9 cellular contexts compared by ENCODE assay signal in the genomic region with DNA sequence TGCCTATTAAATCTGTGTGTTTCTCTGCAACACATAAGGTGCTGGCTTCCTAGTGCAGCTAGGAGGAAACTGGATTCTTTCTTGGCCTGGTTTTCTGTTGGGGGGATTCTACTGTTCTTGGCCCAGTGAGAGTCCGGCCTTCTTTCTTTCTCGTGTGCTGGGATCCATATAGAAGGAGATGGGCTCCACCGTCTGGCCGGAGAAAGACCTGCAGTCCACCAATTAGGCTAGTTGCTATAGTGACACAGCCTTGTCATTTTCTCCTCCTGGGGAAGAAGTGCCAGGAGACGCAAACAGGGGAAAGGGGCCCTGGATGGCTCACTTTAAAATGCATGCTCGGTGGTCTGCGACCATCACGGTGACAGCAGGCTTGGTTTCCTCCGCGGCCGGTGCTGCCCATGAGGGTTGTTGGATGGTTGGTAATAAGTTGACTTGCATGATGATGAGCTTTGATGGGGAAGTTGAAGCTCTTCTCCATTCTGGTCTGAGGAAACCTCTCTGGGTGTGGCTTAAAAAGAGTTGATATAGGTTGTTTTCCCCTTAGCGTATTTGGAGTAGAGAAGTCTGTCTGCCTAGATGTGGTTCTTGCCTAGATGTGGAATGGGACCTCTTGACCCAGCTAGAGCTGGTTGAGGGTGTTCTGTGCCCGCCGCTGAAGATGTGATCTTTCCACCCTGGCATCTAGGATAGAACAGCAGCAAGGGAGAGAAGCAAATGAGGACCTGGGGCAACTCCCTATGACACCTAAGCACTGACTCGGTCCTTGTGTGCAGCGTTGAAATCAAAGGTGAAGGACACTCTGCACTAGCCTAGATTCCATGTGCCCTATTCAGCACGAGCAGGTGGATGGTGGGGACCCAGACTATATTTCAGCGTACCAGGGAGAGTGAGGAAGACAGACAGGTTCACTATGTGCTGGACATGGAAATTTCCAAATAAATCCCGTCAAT.
DNase-seq lines count a peak whose midpoint lies in the region; ATAC-seq, FAIRE-seq and TF ChIP-seq lines count a peak whose summit lies in the region.
"Had no signal": no experiment of that assay in that cellular context is flagged by ENCODE, and none has a peak within 500 bp of the region (broad histone marks: within the 10 kb centered on the region; RNA-seq: fewer than 3 reads in every experiment).

No MANE protein-coding gene starts in this region.

- H3K4me3 Mint-ChIP-seq in activated CD8-positive, alpha-beta memory T cell treated with anti-CD3 and anti-CD28 coated beads, Interleukin-2, amount 10 ng/mL, durations not matched to agents 7 days and 5 days: no peak overlapping the region
- H3K4me3 Mint-ChIP-seq in glutamatergic neuron (ENCODE audit: unreplicated experiment): peak overlapping the region; percentile 55
- peak overlapping the region; percentile 35 for H3K4me3 Mint-ChIP-seq in progenitor cell of endocrine pancreas (ENCODE audit: low read depth)
- H3K4me3 Mint-ChIP-seq: IgD-negative memory B cell had no signal

- H3K4me1 Mint-ChIP-seq in activated CD8-positive, alpha-beta memory T cell treated with anti-CD3 and anti-CD28 coated beads, Interleukin-2, amount 10 ng/mL, durations not matched to agents 7 days and 5 days: no peaks in the 10 kb centered on the region
- peaks cover 17% of the 10 kb centered on the region for H3K4me1 Mint-ChIP-seq in glutamatergic neuron (ENCODE audit: low read depth, unreplicated experiment)
- H3K4me1 Mint-ChIP-seq in progenitor cell of endocrine pancreas (ENCODE audit: low read depth): peaks cover 3% of the 10 kb centered on the region
- H3K4me1 Mint-ChIP-seq: IgD-negative memory B cell had no signal

- H3K27ac Mint-ChIP-seq in activated CD8-positive, alpha-beta memory T cell treated with anti-CD3 and anti-CD28 coated beads, Interleukin-2, amount 10 ng/mL, durations not matched to agents 7 days and 5 days: no peak overlapping the region
- H3K27ac Mint-ChIP-seq in glutamatergic neuron (ENCODE audit: unreplicated experiment) (no peak overlapping the region), progenitor cell of endocrine pancreas (no peak overlapping the region)
- H3K27ac Mint-ChIP-seq: IgD-negative memory B cell had no signal

- TF ChIP-seq CTCF in glutamatergic neuron (IDR thresholded peaks at IDR 0.05; ENCODE audit: partially characterized antibody, unreplicated experiment) (peak; percentile 50), progenitor cell of endocrine pancreas (IDR thresholded peaks at IDR 0.05; ENCODE audit: unreplicated experiment) (peak; percentile 84)

- H3K27me3 Mint-ChIP-seq in activated CD8-positive, alpha-beta memory T cell treated with anti-CD3 and anti-CD28 coated beads, Interleukin-2, amount 10 ng/mL, durations not matched to agents 7 days and 5 days: peaks cover 38% of the 10 kb centered on the region
- H3K27me3 Mint-ChIP-seq in glutamatergic neuron (ENCODE audit: unreplicated experiment): peaks cover 10% of the 10 kb centered on the region
- H3K27me3 Mint-ChIP-seq in progenitor cell of endocrine pancreas: peaks cover 69% of the 10 kb centered on the region

- DNase-seq in C1 segment of cervical spinal cord (lab: John Stamatoyannopoulos, UW) (peak in 11 of 14 donors; percentile 20 to 83 (median 37)), GM19239 (ENCODE audit: insufficient read length, low spot score) (peak; percentile 89), NCI-H446 (lab: John Stamatoyannopoulos, UW) (peak; percentile 81 to 87), glutamatergic neuron (peak; percentile 65), progenitor cell of endocrine pancreas (ENCODE audit: low spot score, unreplicated experiment) (peak; percentile 37)
- DNase-seq in activated CD8-positive, alpha-beta memory T cell treated with anti-CD3 and anti-CD28 coated beads, Interleukin-2, amount 10 ng/mL, durations not matched to agents 7 days and 5 days: peak; percentile 53
- no peak for DNase-seq in stimulated activated naive CD4-positive, alpha-beta T cell treated with Interleukin-2 at 50 U/mL for 16 hours (lab: John Stamatoyannopoulos, UW)

- no peaks in the 10 kb centered on the region for H3K36me3 Mint-ChIP-seq in activated CD8-positive, alpha-beta memory T cell treated with anti-CD3 and anti-CD28 coated beads, Interleukin-2, amount 10 ng/mL, durations not matched to agents 7 days and 5 days
- no peaks in the 10 kb centered on the region for H3K36me3 Mint-ChIP-seq in glutamatergic neuron (ENCODE audit: unreplicated experiment)
- H3K36me3 Mint-ChIP-seq in progenitor cell of endocrine pancreas (ENCODE audit: insufficient read depth): no peaks in the 10 kb centered on the region
- H3K36me3 Mint-ChIP-seq: IgD-negative memory B cell had no signal

- ATAC-seq in activated CD8-positive, alpha-beta memory T cell treated with anti-CD3 and anti-CD28 coated beads, Interleukin-2, amount 10 ng/mL, durations not matched to agents 7 days and 5 days: no peak
- no peak for ATAC-seq in HG02840 (IDR thresholded peaks at IDR 0.05; ENCODE audit: low FRiP score, unreplicated experiment)

- CTCF ChIA-PET in activated CD8-positive, alpha-beta memory T cell treated with anti-CD3 and anti-CD28 coated beads, Interleukin-2, amount 10 ng/mL, durations not matched to agents 7 days and 5 days (lab: Charles Lee): no interaction called here

- FAIRE-seq in GM19239 (lab: Jason Lieb, UNC): peak; percentile 86

- H3K9me3 Mint-ChIP-seq in activated CD8-positive, alpha-beta memory T cell treated with anti-CD3 and anti-CD28 coated beads, Interleukin-2, amount 10 ng/mL, durations not matched to agents 7 days and 5 days (ENCODE audit: low read depth): no peaks in the 10 kb centered on the region
- H3K9me3 Mint-ChIP-seq in glutamatergic neuron (ENCODE audit: unreplicated experiment) (peaks cover 12% of the 10 kb centered on the region), progenitor cell of endocrine pancreas (ENCODE audit: low read depth) (no peaks in the 10 kb centered on the region)
- H3K9me3 Mint-ChIP-seq: IgD-negative memory B cell had no signal
